ENCODE assay signal across 10 cellular contexts in genomic region chr7:38171558-38172403, GRCh38. TPM values are rescaled to one million over a fixed set of nuclear protein-coding genes. Genes with fewer than 3 reads are reported as not detected.
DNase-seq lines count a peak whose midpoint lies in the region; ATAC-seq, FAIRE-seq and TF ChIP-seq lines count a peak whose summit lies in the region.
"Had no signal": no experiment of that assay in that cellular context is flagged by ENCODE, and none has a peak within 500 bp of the region (broad histone marks: within the 10 kb centered on the region; RNA-seq: fewer than 3 reads in every experiment).

No MANE protein-coding gene starts in this region.

- H2AFZ ChIP-seq in K562 (ENCODE audit: low read depth, low read length) (no peak overlapping the region), osteoblast (ENCODE audit: low read length) (no peak overlapping the region)

- POLR2A ChIA-PET in K562 (lab: Yijun Ruan, JAX), result interaction anchor here (1.2 kb wide), 1 partner anchor 10 kb away, joined by 4 read pairs; no protein-coding TSS in a partner anchor

- H3K9me1 ChIP-seq in K562 (ENCODE audit: control insufficient read depth, insufficient read depth, low read length), result no peaks in the 10 kb centered on the region

- WGBS in K562 (ENCODE audit: insufficient coverage, low coverage, missing lambda C conversion rate), result 3% methylated on average over 5 of the region's 6 CpGs

- ATAC-seq in GM18868 (IDR thresholded peaks at IDR 0.05; ENCODE audit: unreplicated experiment), result peak; percentile 74
- peak; percentile 60 for ATAC-seq in GM21737 (IDR thresholded peaks at IDR 0.05; ENCODE audit: unreplicated experiment)
- peak; percentile 61 for ATAC-seq in HG03439 (IDR thresholded peaks at IDR 0.05; ENCODE audit: unreplicated experiment)
- ATAC-seq in K562, result no peak
- ATAC-seq in Right ventricle myocardium inferior, result no peak

- no peak overlapping the region for H3K4me2 ChIP-seq in K562 (ENCODE audit: insufficient read depth, low read length)
- no peak overlapping the region for H3K4me2 ChIP-seq in osteoblast (ENCODE audit: insufficient read depth, low read length)

- no peaks in the 10 kb centered on the region; a peak in 1 of 5 replicates for H3K27me3 ChIP-seq in K562 (ENCODE audit: control insufficient read depth in 2 of 2, insufficient read depth in 2 of 2, low read length in 2 of 2)
- no peaks in the 10 kb centered on the region for H3K27me3 ChIP-seq in osteoblast (ENCODE audit: insufficient read depth, low read length)
- H3K27me3 ChIP-seq: brain microvascular endothelial cell had no signal

- no peak overlapping the region for H3K9ac ChIP-seq in K562 (ENCODE audit: insufficient read depth in 1 of 2, low read depth in 2 of 2, low read length in 2 of 2)

- intact Hi-C loops in K562 (cut with micrococcal nuclease) (no loop called here), Right ventricle myocardium inferior (cut with DNase I) (no loop called here)

- H3K79me2 ChIP-seq in K562 (ENCODE audit: control insufficient read depth, insufficient read depth, low read length) (no peaks in the 10 kb centered on the region), osteoblast (ENCODE audit: insufficient read depth, low read length) (no peaks in the 10 kb centered on the region)

- H3K4me1 ChIP-seq in K562 (replicated peaks in 1 of 2; ENCODE audit: control insufficient read depth in 2 of 2, insufficient read depth in 2 of 2, low read length in 2 of 2), result no peaks in the 10 kb centered on the region
- H3K4me1 ChIP-seq in osteoblast (ENCODE audit: insufficient read depth, low read length), result peaks cover 10% of the 10 kb centered on the region

- TF ChIP-seq EP300 in K562 (IDR thresholded peaks at IDR 0.05; ENCODE audit: low read length), result no peak

- H3K4me3 ChIP-seq in K562 (no peak overlapping the region), osteoblast (ENCODE audit: insufficient read depth, low read length) (no peak overlapping the region)

- no TSS peak for BruUV-seq in K562 (replicated peaks; lab: Mats Ljungman, UMichigan)

- H4K20me1 ChIP-seq in K562 (replicated peaks; ENCODE audit: control insufficient read depth, insufficient read depth, low read length) (no peaks in the 10 kb centered on the region), osteoblast (ENCODE audit: insufficient read depth, low read length) (no peaks in the 10 kb centered on the region)

- H3K36me3 ChIP-seq in K562 (ENCODE audit: control insufficient read depth, insufficient read depth, low read length) (no peaks in the 10 kb centered on the region), osteoblast (ENCODE audit: insufficient read depth, low read length) (no peaks in the 10 kb centered on the region)
- H3K36me3 ChIP-seq: brain microvascular endothelial cell had no signal

- TF ChIP-seq POLR2A in K562 (conservative IDR thresholded peaks at IDR 0.05) (no peak), H54 (IDR thresholded peaks at IDR 0.05; ENCODE audit: low read depth, low read length) (no peak)

- DNase-seq in K562 (ENCODE audit: extremely low read depth in 1 of 4, low spot score in 3 of 4), result no peak
- DNase-seq in osteoblast (ENCODE audit: insufficient read length, low spot score, missing footprints), result no peak
- DNase-seq in H54 (ENCODE audit: insufficient read length, low spot score), result no peak
- no peak for DNase-seq in Right ventricle myocardium inferior (ENCODE audit: missing footprints)
- DNase-seq in NCI-H2107 (lab: John Stamatoyannopoulos, UW), result no peak
- DNase-seq: brain microvascular endothelial cell, NCI-H526 treated with DMSO at 0.1 percent for 48 hours had no signal

- in situ Hi-C loops in K562 (cut with MboI), result no loop called here

- TF ChIP-seq CTCF in K562 (IDR thresholded peaks at IDR 0.05 in 2 of 3, conservative IDR thresholded peaks at IDR 0.05 in 1 of 3; ENCODE audit: insufficient read depth in 2 of 3, low read depth in 1 of 3, low read length in 3 of 3) (no peak), osteoblast (IDR thresholded peaks at IDR 0.05; ENCODE audit: extremely low read depth, low read depth, low read length) (no peak)

- CTCF ChIA-PET in K562 (lab: Yijun Ruan, JAX; ENCODE audit: low intra/inter-chr PET ratio), result no interaction called here

- FAIRE-seq in K562 (lab: Jason Lieb, UNC) (no peak), H54 (lab: Jason Lieb, UNC) (no peak)

- TF ChIP-seq RAD21 in K562 (CRISPR knock-in tag; conservative IDR thresholded peaks at IDR 0.05 in 1 of 2, IDR thresholded peaks at IDR 0.05 in 1 of 2), result no peak

- H3K9me3 ChIP-seq in K562 (replicated peaks; ENCODE audit: control insufficient read depth, insufficient read depth, low read depth, low read length) (no peaks in the 10 kb centered on the region), osteoblast (ENCODE audit: low read depth, low read length) (no peaks in the 10 kb centered on the region)

- H3K27ac ChIP-seq in K562 (ENCODE audit: extremely low read depth, low read depth, low read length) (no peak overlapping the region), osteoblast (ENCODE audit: low read depth, low read length) (no peak overlapping the region)
- H3K27ac ChIP-seq: brain microvascular endothelial cell had no signal

TF ChIP-seq in K562, 482 proteins besides CTCF, POLR2A, EP300 and RAD21:
- TF ChIP-seq HNRNPL (IDR thresholded peaks at IDR 0.05; ENCODE audit: low read depth, low read length), result no peak
- TF ChIP-seq C11orf30 (IDR thresholded peaks at IDR 0.05; ENCODE audit: low read depth), result peak; percentile 33; the same call in 1 of the 2 replicates
- TF ChIP-seq ZNF316 (IDR thresholded peaks at IDR 0.05), result 0 out of 2 replicates have a peak, but pooled peaks have one; percentile 12
- peak; percentile 33; the same call in 1 of the 2 replicates for TF ChIP-seq MAFG (tag; conservative IDR thresholded peaks at IDR 0.05)
- TF ChIP-seq MAFF (IDR thresholded peaks at IDR 0.05; ENCODE audit: low read length), result peak; percentile 24; the same call in 1 of the 2 replicates
- no peak for TF ChIP-seq ZNF764 (CRISPR knock-in tag; IDR thresholded peaks at IDR 0.05; ENCODE audit: low read depth)

RNA-seq across cellular contexts. Expression of gene STARD3NL, which starts 6.3 kb away (rescaled TPM):
- 16.8 and 25.1 TPM in 2 replicates for total RNA-seq in K562 (2011; cell fraction: chromatin; rRNA removed; ENCODE audit: low replicate concordance)
- 19.8 and 22.5 TPM in 2 replicates for total RNA-seq in K562 (2011; cell fraction: nucleolus; rRNA removed)
- total RNA-seq in K562 (2011; cell fraction: nucleoplasm; rRNA removed), result 30.4 and 45.0 TPM in 2 replicates
- 44.8 and 44.9 TPM in 2 replicates for total RNA-seq in K562 (2014; rRNA removed)
- total RNA-seq in K562 (2014; rRNA removed; fragmentation: Illumina TruSeq; extraction: Trizol), result 64.4 and 74.5 TPM in 2 replicates
- total RNA-seq in K562 (2015; rRNA removed; fragmentation: Illumina TruSeq; extraction: Trizol), result 54.4 and 56.9 TPM in 2 replicates
- total RNA-seq in K562 (2021), result 42.2 and 43.4 TPM in 2 replicates
- polyA plus RNA-seq in K562 (2011; rRNA removed), result 60.7 and 77.4 TPM in 2 replicates
- 18.7 and 41.1 TPM in 2 replicates for polyA plus RNA-seq in K562 (2011; cell fraction: cytosol; rRNA removed)
- polyA plus RNA-seq in K562 (2011; cell fraction: nucleus; rRNA removed), result 14.4 and 34.3 TPM in 2 replicates
- polyA plus RNA-seq in K562 (2012), result 38.4 and 42.2 TPM in 2 replicates
- polyA plus RNA-seq in K562 (2014; fragmentation: Illumina TruSeq; extraction: Trizol), result 50.8 and 53.5 TPM in 2 replicates
- polyA plus RNA-seq in K562 (2014; fragmentation: Nextera tagmentation; extraction: Ambion mirVana), result 10 to 100 TPM; 79.6 to 90.0 TPM
- polyA plus RNA-seq in K562 (2014; rRNA removed), result 52.9 and 57.6 TPM in 2 replicates
- polyA minus RNA-seq in K562 (2011; rRNA and poly(A)+ RNA removed), result 37.0 and 57.7 TPM in 2 replicates
- polyA minus RNA-seq in K562 (2011; cell fraction: cytosol; rRNA and poly(A)+ RNA removed), result 14.0 and 14.7 TPM in 2 replicates
- polyA minus RNA-seq in K562 (2011; cell fraction: nucleus; rRNA and poly(A)+ RNA removed), result 11.0 and 27.9 TPM in 2 replicates
- total RNA-seq in osteoblast, result 60.4 and 63.3 TPM in 2 replicates
- total RNA-seq in Right ventricle myocardium inferior, result 22.9 TPM

Comparison
In these comparisons a context has a peak if more than half of its experiments do, and no peak if none do; other contexts are left out.
1. ATAC-seq: peak in GM18868 (single experiment), GM21737 (single experiment) and HG03439 (single experiment); none in K562 (single experiment) and Right ventricle myocardium inferior (single experiment).